35 cellular contexts compared by ENCODE assay signal in genomic region chr10:93673791-93674190, GRCh38.
"Had no signal": no experiment of that assay in that cellular context is flagged by ENCODE, and none has a peak within 500 bp of the region (broad histone marks: within the 10 kb centered on the region; RNA-seq: fewer than 3 reads in every experiment).

No MANE protein-coding gene starts in this region.

- H3K4me3 ChIP-seq: MG63 had no signal

- DNase-seq: Karpas-422, Kasumi-1, MG63, MM.1S, MV-4-11, NCI-H1048, NCI-H1092, NCI-H1092 treated with DMSO at 0.1 percent for 48 hours, NCI-H1105, NCI-H1105 treated with DMSO at 0.1 percent for 48 hours, NCI-H1417, NCI-H1417 treated with DMSO at 0.1 percent for 48 hours, NCI-H1436, NCI-H1436 treated with DMSO at 0.1 percent for 48 hours, NCI-H146, NCI-H1694, NCI-H1694 treated with DMSO at 0.1 percent for 48 hours, NCI-H187, NCI-H187 treated with DMSO at 0.1 percent for 48 hours, NCI-H1930, NCI-H2029, NCI-H2029 treated with DMSO at 0.1 percent for 48 hours, NCI-H2081, NCI-H2081 treated with DMSO at 0.1 percent for 48 hours, NCI-H2107, NCI-H2171, NCI-H2171 treated with DMSO at 0.1 percent for 48 hours, NCI-H2227 treated with DMSO at 0.1 percent for 48 hours, NCI-H226, NCI-H345, NCI-H446, NCI-H446 treated with DMSO at 0.1 percent for 48 hours, NCI-H510A, NCI-H510A treated with DMSO at 0.1 percent for 48 hours had no signal

- H3K4me2 ChIP-seq: KMS-11 had no signal

- H3K9me3 ChIP-seq: MG63 had no signal

- H3K9ac ChIP-seq: KMS-11 had no signal

- H3K27ac ChIP-seq: KMS-11 had no signal

- H3K27me3 ChIP-seq: MG63 had no signal
